In the genomic region with DNA sequence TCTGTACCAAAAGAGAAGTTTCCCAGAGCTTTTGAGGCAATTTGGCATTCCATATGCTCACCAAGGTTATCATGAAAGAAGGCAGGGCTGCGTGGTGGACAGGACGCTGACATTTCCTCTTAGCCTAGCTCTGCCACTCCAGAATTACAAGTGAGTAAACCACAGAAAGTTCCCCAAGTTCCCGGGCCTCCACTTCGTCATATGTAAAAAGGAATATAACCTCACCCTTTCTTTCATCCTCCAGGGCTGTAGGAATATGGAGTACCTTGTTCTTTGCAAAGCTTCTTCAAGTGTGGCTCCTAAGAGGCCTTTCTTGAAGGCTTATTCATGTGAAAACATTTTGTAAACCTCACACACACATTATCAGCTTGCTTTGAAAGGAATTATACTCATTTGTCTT, we compare ENCODE assay signal across 19 cellular contexts.
DNase-seq lines count a peak whose midpoint lies in the region; TF ChIP-seq lines count a peak whose summit lies in the region.
"Had no signal": no experiment of that assay in that cellular context is flagged by ENCODE, and none has a peak within 500 bp of the region (broad histone marks: within the 10 kb centered on the region; RNA-seq: fewer than 3 reads in every experiment).

No MANE protein-coding gene starts in this region.

- H3K79me2 ChIP-seq in fibroblast of lung (ENCODE audit: control insufficient read depth, insufficient read depth, low read length) (no peaks in the 10 kb centered on the region), osteoblast (ENCODE audit: insufficient read depth, low read length) (peaks cover under 1% of the 10 kb centered on the region)

- H3K36me3 ChIP-seq in fibroblast of lung (ENCODE audit: control insufficient read depth, insufficient read depth, low read length), result no peaks in the 10 kb centered on the region
- H3K36me3 ChIP-seq in osteoblast (ENCODE audit: insufficient read depth, low read length), result peaks cover 2% of the 10 kb centered on the region

- H3K27me3 ChIP-seq in fibroblast of lung (ENCODE audit: control insufficient read depth, insufficient read depth, low read length), result no peaks in the 10 kb centered on the region
- H3K27me3 ChIP-seq in osteoblast (ENCODE audit: insufficient read depth, low read length), result no peaks in the 10 kb centered on the region

- H3K9ac ChIP-seq in fibroblast of lung (ENCODE audit: insufficient read depth, low read length), result no peak overlapping the region

- TF ChIP-seq CTCF in fibroblast of lung (conservative IDR thresholded peaks at IDR 0.05 in 1 of 2, IDR thresholded peaks at IDR 0.05 in 1 of 2; ENCODE audit: low read depth in 1 of 2, low read length in 2 of 2), result no peak
- TF ChIP-seq CTCF in osteoblast (IDR thresholded peaks at IDR 0.05; ENCODE audit: extremely low read depth, low read depth, low read length), result no peak

- no peak overlapping the region for H3K4me3 ChIP-seq in fibroblast of lung (replicated peaks in 1 of 4; ENCODE audit: control extremely low read depth in 1 of 4, insufficient read depth in 1 of 4, low read depth in 3 of 4, low read length in 4 of 4)
- H3K4me3 ChIP-seq in osteoblast (ENCODE audit: insufficient read depth, low read length), result no peak overlapping the region
- H3K4me3 ChIP-seq: SK-N-MC had no signal

- H3K27ac ChIP-seq in fibroblast of lung (ENCODE audit: insufficient read depth, low read length) (no peak overlapping the region), osteoblast (ENCODE audit: low read depth, low read length) (no peak overlapping the region)
- H3K27ac ChIP-seq: SK-N-MC had no signal

- H3K4me1 ChIP-seq in fibroblast of lung (ENCODE audit: control insufficient read depth, extremely low read depth, insufficient read depth, low read length) (peaks cover 5% of the 10 kb centered on the region), osteoblast (ENCODE audit: insufficient read depth, low read length) (peaks cover 18% of the 10 kb centered on the region)

- H2AFZ ChIP-seq in fibroblast of lung (ENCODE audit: low read length) (peak overlapping the region; percentile 1), osteoblast (ENCODE audit: low read length) (peak overlapping the region; percentile 30)

- H3K9me3 ChIP-seq in fibroblast of lung (ENCODE audit: control insufficient read depth, insufficient read depth, low read depth, low read length) (no peaks in the 10 kb centered on the region), osteoblast (ENCODE audit: low read depth, low read length) (no peaks in the 10 kb centered on the region)

- peak overlapping the region; percentile 18 for H3K4me2 ChIP-seq in fibroblast of lung (ENCODE audit: extremely low read depth, insufficient read depth, low read length)
- H3K4me2 ChIP-seq in osteoblast (ENCODE audit: insufficient read depth, low read length), result no peak overlapping the region

- H4K20me1 ChIP-seq in fibroblast of lung (ENCODE audit: control insufficient read depth, extremely low read depth, insufficient read depth, low read length), result no peaks in the 10 kb centered on the region
- no peaks in the 10 kb centered on the region for H4K20me1 ChIP-seq in osteoblast (ENCODE audit: insufficient read depth, low read length)

- DNase-seq in HT1080 (ENCODE audit: low read depth) (peak; percentile 11), amniotic epithelial cell (ENCODE audit: low read depth) (peak; percentile 47), fibroblast of lung (ENCODE audit: low read depth in 2 of 2) (peak; percentile 4 to 58), osteoblast (ENCODE audit: insufficient read length, low spot score, missing footprints) (no peak), iPS-NIHi7 (ENCODE audit: extremely low spot score) (no peak), NCI-H1048 (lab: John Stamatoyannopoulos, UW) (no peak)
- DNase-seq in stimulated activated CD4-positive, alpha-beta T cell treated with anti-CD3 and anti-CD28 coated beads, Interleukin-2, amount 100 ng/mL, for 48 hours, result no peak
- DNase-seq: ACHN; C1 segment of cervical spinal cord; CD8-positive, alpha-beta memory T cell; DMS79 treated with DMSO at 0.1 percent for 48 hours; GOT3; KBM-7; NCI-H1417; NCI-H187 treated with DMSO at 0.1 percent for 48 hours; NCI-H446; NCI-H69; Right ventricle myocardium superior had no signal

Comparison
In these comparisons a context has a peak if more than half of its experiments do, and no peak if none do; other contexts are left out.
1. DNase-seq: peak in HT1080 (single experiment), amniotic epithelial cell (single experiment) and fibroblast of lung (2 of 2); none in osteoblast (single experiment), stimulated activated CD4-positive, alpha-beta T cell treated with anti-CD3 and anti-CD28 coated beads, Interleukin-2, amount 100 ng/mL, for 48 hours (0 of 2), iPS-NIHi7 (single experiment) and NCI-H1048 (single experiment).